In genomic region chr7:133253522-133253882, GRCh38 we compare ENCODE assay signal across 8 cellular contexts. TPM values are rescaled to one million over a fixed set of nuclear protein-coding genes. Genes with fewer than 3 reads are reported as not detected.
DNase-seq lines count a peak whose midpoint lies in the region; ATAC-seq and TF ChIP-seq lines count a peak whose summit lies in the region.

No MANE protein-coding gene starts in this region.

- no peak for TF ChIP-seq CTCF in DOHH2 (IDR thresholded peaks at IDR 0.05; ENCODE audit: low read depth, low read length, poor library complexity, severe bottlenecking)
- no peak for TF ChIP-seq CTCF in activated CD8-positive, alpha-beta T cell treated with anti-CD3 and anti-CD28 coated beads for 36 hours (IDR thresholded peaks at IDR 0.05)
- no peak for TF ChIP-seq CTCF in foreskin fibroblast (IDR thresholded peaks at IDR 0.05; ENCODE audit: low read depth, low read length)
- no peak for TF ChIP-seq CTCF in parathyroid adenoma (IDR thresholded peaks at IDR 0.05)

- no peaks in the 10 kb centered on the region for H3F3A ChIP-seq in DOHH2 (ENCODE audit: control insufficient read depth, insufficient read depth)

- H4K20me1 ChIP-seq in DOHH2 (ENCODE audit: control insufficient read depth, insufficient read depth, low read depth, low read length): no peaks in the 10 kb centered on the region

- ATAC-seq in HG03354 (IDR thresholded peaks at IDR 0.05; ENCODE audit: poor library complexity, severe bottlenecking, unreplicated experiment): peak; percentile 10
- no peak for ATAC-seq in activated CD8-positive, alpha-beta T cell treated with anti-CD3 and anti-CD28 coated beads for 36 hours

- peak overlapping the region; percentile 88 for H3K4me3 Mint-ChIP-seq in activated CD8-positive, alpha-beta T cell treated with anti-CD3 and anti-CD28 coated beads for 36 hours

- H3K9me3 ChIP-seq in DOHH2 (ENCODE audit: control insufficient read depth, insufficient read depth, low read length): no peaks in the 10 kb centered on the region
- no peaks in the 10 kb centered on the region for H3K9me3 ChIP-seq in parathyroid adenoma (ENCODE audit: control insufficient read depth, low read length)

- peak overlapping the region; percentile 6; the same call in 1 of the 2 replicates for H3K27ac ChIP-seq in DOHH2 (ENCODE audit: low read depth, low read length)
- H3K27ac ChIP-seq in parathyroid adenoma: peak overlapping the region; percentile 50

- H3K27me3 Mint-ChIP-seq in activated CD8-positive, alpha-beta T cell treated with anti-CD3 and anti-CD28 coated beads for 36 hours: no peaks in the 10 kb centered on the region

- peak overlapping the region; percentile 38 for H3K9ac ChIP-seq in parathyroid adenoma

- POLR2A ChIA-PET in activated CD8-positive, alpha-beta T cell treated with anti-CD3 and anti-CD28 coated beads for 36 hours (lab: Charles Lee): interaction anchor here (1.3 kb wide), 1 partner anchor 172 kb away, joined by 5 read pairs; the partner anchor contains the start of gene CHCHD3

- H3K27me3 ChIP-seq in DOHH2 (ENCODE audit: control insufficient read depth, low read length): no peaks in the 10 kb centered on the region
- no peaks in the 10 kb centered on the region for H3K27me3 ChIP-seq in parathyroid adenoma (ENCODE audit: control insufficient read depth, insufficient read depth, low read length)

- H3K4me3 ChIP-seq in DOHH2 (ENCODE audit: low read length) (peak overlapping the region; percentile 81), foreskin fibroblast (ENCODE audit: low read depth in 1 of 2, low read length in 2 of 2) (peak overlapping the region; percentile 89 to 98), parathyroid adenoma (ENCODE audit: low read depth, low read length) (peak overlapping the region; percentile 78)

- DNase-seq in activated CD8-positive, alpha-beta T cell treated with anti-CD3 and anti-CD28 coated beads for 36 hours: peak; percentile 17
- DNase-seq in foreskin fibroblast (peak in 1 of 2 donors; percentile 24), DMS114 treated with DMSO at 0.1 percent for 48 hours (lab: John Stamatoyannopoulos, UW; ENCODE audit: unreplicated experiment) (no peak), NCI-H2081 treated with DMSO at 0.1 percent for 48 hours (lab: John Stamatoyannopoulos, UW) (no peak)
- no peak for DNase-seq in stimulated activated naive CD4-positive, alpha-beta T cell (lab: John Stamatoyannopoulos, UW)

- H3K4me1 ChIP-seq in DOHH2 (ENCODE audit: control insufficient read depth, low read length): peaks cover 22% of the 10 kb centered on the region
- H3K4me1 ChIP-seq in parathyroid adenoma: no peaks in the 10 kb centered on the region

- peaks cover 20% of the 10 kb centered on the region for H3K36me3 Mint-ChIP-seq in activated CD8-positive, alpha-beta T cell treated with anti-CD3 and anti-CD28 coated beads for 36 hours (ENCODE audit: low read depth)

- peak overlapping the region; percentile 87 for H2AFZ ChIP-seq in parathyroid adenoma

- H3K9me2 ChIP-seq in DOHH2 (replicated peaks; ENCODE audit: control insufficient read depth, low read length): no peaks in the 10 kb centered on the region

- intact Hi-C loops in activated CD8-positive, alpha-beta T cell treated with anti-CD3 and anti-CD28 coated beads for 36 hours (cut with micrococcal nuclease): no loop called here

- H3K27ac Mint-ChIP-seq in activated CD8-positive, alpha-beta T cell treated with anti-CD3 and anti-CD28 coated beads for 36 hours: peak overlapping the region; percentile 90

- CTCF ChIA-PET in activated CD8-positive, alpha-beta T cell treated with anti-CD3 and anti-CD28 coated beads for 36 hours (lab: Charles Lee): interaction anchor here (0.6 to 1.5 kb wide), 2 partner anchors 14 to 181 kb away, joined by 3 read pairs; no protein-coding TSS in a partner anchor

- peaks cover 14% of the 10 kb centered on the region for H3K36me3 ChIP-seq in DOHH2 (ENCODE audit: control insufficient read depth, low read length)
- H3K36me3 ChIP-seq in parathyroid adenoma (ENCODE audit: control insufficient read depth, insufficient read depth, low read length): no peaks in the 10 kb centered on the region

- H3K4me2 ChIP-seq in DOHH2 (ENCODE audit: low read length): peak overlapping the region; percentile 60
- H3K4me2 ChIP-seq in parathyroid adenoma (ENCODE audit: low read length): peak overlapping the region; percentile 88

- no peaks in the 10 kb centered on the region for H3K9me3 Mint-ChIP-seq in activated CD8-positive, alpha-beta T cell treated with anti-CD3 and anti-CD28 coated beads for 36 hours

- H3K79me2 ChIP-seq in DOHH2 (ENCODE audit: control insufficient read depth, low read length) (peaks cover 49% of the 10 kb centered on the region), parathyroid adenoma (peaks cover 36% of the 10 kb centered on the region)

- peaks cover 35% of the 10 kb centered on the region for H3K4me1 Mint-ChIP-seq in activated CD8-positive, alpha-beta T cell treated with anti-CD3 and anti-CD28 coated beads for 36 hours (ENCODE audit: low read depth)

RNA-seq across cellular contexts. Expression of gene EXOC4, which starts 0.6 kb away (rescaled TPM):
- 10 to 100 TPM; 54.1 to 61.7 TPM for total RNA-seq in activated CD8-positive, alpha-beta T cell treated with anti-CD3 and anti-CD28 coated beads for 36 hours
